Comparison of ENCODE assay signal across 8 cellular contexts in genomic region chr2:211085056-211085680, GRCh38.
A peak's percentile ranks its signal among the peaks of the same experiment; 100 is the strongest.
DNase-seq lines count a peak whose midpoint lies in the region; ATAC-seq and TF ChIP-seq lines count a peak whose summit lies in the region.

No MANE protein-coding gene starts in this region.

- ATAC-seq in HG03103 (IDR thresholded peaks at IDR 0.05; ENCODE audit: low read depth, unreplicated experiment) (peak; percentile 60), GM21737 (IDR thresholded peaks at IDR 0.05; ENCODE audit: unreplicated experiment) (no peak)

- intact Hi-C loops in prostate gland (cut with DNase I) = loop anchor here (5.0 kb wide), 1 partner anchor 72 kb away; no protein-coding TSS in a partner anchor

- H3K4me3 ChIP-seq in AG09309 (ENCODE audit: control insufficient read depth, low read depth, low read length) (no peak overlapping the region), epithelial cell of esophagus (ENCODE audit: low read length) (no peak overlapping the region), prostate gland (no peak overlapping the region)

- no peaks in the 10 kb centered on the region for H3K36me3 ChIP-seq in prostate gland

- TF ChIP-seq CTCF in AG09309 (IDR thresholded peaks at IDR 0.05; ENCODE audit: control insufficient read depth, insufficient read depth, low read depth, low read length, missing control alignments) = peak; percentile 42
- TF ChIP-seq CTCF in GM13977 (IDR thresholded peaks at IDR 0.05; ENCODE audit: extremely low read depth, insufficient read depth, missing control alignments) = peak; percentile 56
- TF ChIP-seq CTCF in epithelial cell of esophagus (IDR thresholded peaks at IDR 0.05; ENCODE audit: insufficient read depth, low read depth, low read length, missing control alignments) = peak; percentile 64
- peak in 3 of 4 experiments; percentile 45 to 54 (median 49) for TF ChIP-seq CTCF in prostate gland (IDR thresholded peaks at IDR 0.05)

- DNase-seq in AG09309 (ENCODE audit: low read depth) (no peak), GM13977 (ENCODE audit: low spot score) (peak; percentile 11), NCI-H69 (lab: John Stamatoyannopoulos, UW) (peak; percentile 66), epithelial cell of esophagus (ENCODE audit: low read depth) (peak; percentile 59), prostate gland (ENCODE audit: low spot score) (no peak), hippocampal formation (lab: John Stamatoyannopoulos, UW) (no peak)

- H3K4me1 ChIP-seq in prostate gland (replicated peaks) = no peaks in the 10 kb centered on the region

- no peak overlapping the region for H3K27ac ChIP-seq in prostate gland

- in situ Hi-C loops in GM13977 (cut with MboI; ENCODE audit: low pct_unique_long_range_greater_than_20kb, low sequenced_read_pairs, unreplicated experiment) = no loop called here

- TF ChIP-seq POLR2A in prostate gland (IDR thresholded peaks at IDR 0.05) = no peak

- no peaks in the 10 kb centered on the region for H3K9me3 ChIP-seq in prostate gland

- WGBS in prostate gland = 12% methylated on average over 5 of the region's 5 CpGs

- no peaks in the 10 kb centered on the region for H3K27me3 ChIP-seq in prostate gland (replicated peaks; ENCODE audit: insufficient read depth)

Comparison
In these comparisons a context has a peak if more than half of its experiments do, and no peak if none do; other contexts are left out.
1. DNase-seq: peak in GM13977 (single experiment), NCI-H69 (single experiment) and epithelial cell of esophagus (single experiment); none in AG09309 (single experiment), prostate gland (single experiment) and hippocampal formation (0 of 2).
2. Peak in every context shown above with its lines, with median percentiles within 50 percentile points of each other: CTCF ChIP-seq.